ENCODE assay signal across 18 cellular contexts in genomic region chr2:236165491-236166156, GRCh38. TPM values are rescaled to one million over a fixed set of nuclear protein-coding genes. Genes with fewer than 3 reads are reported as not detected.
A peak's percentile ranks its signal among the peaks of the same experiment; 100 is the strongest.
DNase-seq lines count a peak whose midpoint lies in the region; ATAC-seq and TF ChIP-seq lines count a peak whose summit lies in the region.
"Had no signal": no experiment of that assay in that cellular context is flagged by ENCODE, and none has a peak within 500 bp of the region (broad histone marks: within the 10 kb centered on the region; RNA-seq: fewer than 3 reads in every experiment).

No MANE protein-coding gene starts in this region.

- H3K9ac ChIP-seq in mammary epithelial cell (ENCODE audit: insufficient read depth, low read length) (no peak overlapping the region), mesenchymal stem cell (ENCODE audit: low read length) (no peak overlapping the region)

- peak overlapping the region; percentile 11 for H3K4me3 ChIP-seq in right cardiac atrium (ENCODE audit: low read length)
- H3K4me3 ChIP-seq in right atrium auricular region: peak overlapping the region in 1 of 2 donors; percentile 45
- H3K4me3 ChIP-seq in mammary epithelial cell (replicated peaks in 1 of 3; ENCODE audit: insufficient read depth in 1 of 3, low read depth in 2 of 3, low read length in 3 of 3): no peak overlapping the region
- H3K4me3 ChIP-seq in mesenchymal stem cell (ENCODE audit: insufficient read depth in 1 of 2, low read depth in 1 of 2, low read length in 2 of 2): peak overlapping the region in 1 of 2 experiments; percentile 69
- peak overlapping the region; percentile 69 for H3K4me3 ChIP-seq in thoracic aorta

- no peak overlapping the region for H2BK120ac ChIP-seq in mesenchymal stem cell (ENCODE audit: low read depth, low read length)

- 27% methylated on average over 21 of the region's 21 CpGs for WGBS in right cardiac atrium
- WGBS in mammary epithelial cell (ENCODE audit: low coverage, missing lambda C conversion rate): 31% methylated on average over 21 of the region's 21 CpGs
- WGBS in mesenchymal stem cell: 64% methylated on average over 21 of the region's 21 CpGs

- intact Hi-C loops in right cardiac atrium (cut with DNase I) (no loop called here), mammary epithelial cell (cut with micrococcal nuclease) (no loop called here)

- no peaks in the 10 kb centered on the region for H3K36me3 ChIP-seq in right atrium auricular region
- H3K36me3 ChIP-seq in mammary epithelial cell (ENCODE audit: insufficient read depth, low read length): no peaks in the 10 kb centered on the region
- H3K36me3 ChIP-seq in mesenchymal stem cell (ENCODE audit: control insufficient read depth in 1 of 2, insufficient read depth in 2 of 2, low read depth in 1 of 2, low read length in 2 of 2): peaks cover 0 to 9% of the 10 kb centered on the region in 2 experiments
- H3K36me3 ChIP-seq in thoracic aorta: no peaks in the 10 kb centered on the region
- H3K36me3 ChIP-seq: cardiac muscle cell, Peyer's patch, transverse colon had no signal

- H2AFZ ChIP-seq in mammary epithelial cell (ENCODE audit: low read depth, low read length) (peak overlapping the region; percentile 56), mesenchymal stem cell (ENCODE audit: low read depth, low read length) (no peak overlapping the region)

- no peak overlapping the region for H2AK5ac ChIP-seq in mesenchymal stem cell (ENCODE audit: low read length, severe bottlenecking)

- peak overlapping the region in 1 of 2 experiments; percentile 34 for H3K23ac ChIP-seq in mesenchymal stem cell (ENCODE audit: low read length in 2 of 2)

- H3K79me1 ChIP-seq in mesenchymal stem cell (replicated peaks; ENCODE audit: low read length, poor library complexity, severe bottlenecking): peaks cover 12% of the 10 kb centered on the region

- ATAC-seq in right cardiac atrium (no peak), thoracic aorta (ENCODE audit: insufficient number of reproducible peaks, low FRiP score, low read depth) (no peak), GM21526 (IDR thresholded peaks at IDR 0.05; ENCODE audit: low FRiP score, unreplicated experiment) (no peak)

- H3K4me2 ChIP-seq in mammary epithelial cell (ENCODE audit: insufficient read depth, low read depth, low read length): peak overlapping the region; percentile 62
- peak overlapping the region; percentile 98 for H3K4me2 ChIP-seq in mesenchymal stem cell (ENCODE audit: low read length, poor library complexity, severe bottlenecking)

- no peak overlapping the region for H3K14ac ChIP-seq in mesenchymal stem cell (ENCODE audit: low read length in 2 of 2)

- H4K20me1 ChIP-seq in mammary epithelial cell (ENCODE audit: insufficient read depth, low read length): no peaks in the 10 kb centered on the region

- in situ Hi-C loops in mammary epithelial cell (cut with MboI; ENCODE audit: low sequenced_read_pairs in 2 of 2): no loop called here

- H3K27ac ChIP-seq in right cardiac atrium (ENCODE audit: low read length) (no peak overlapping the region), right atrium auricular region (no peak overlapping the region), mammary epithelial cell (ENCODE audit: insufficient read depth, low read depth, low read length) (no peak overlapping the region), mesenchymal stem cell (ENCODE audit: low read length, poor library complexity, severe bottlenecking) (no peak overlapping the region), thoracic aorta (no peak overlapping the region)
- H3K27ac ChIP-seq: cardiac muscle cell, Peyer's patch, transverse colon had no signal

- H3K9me3 ChIP-seq in right cardiac atrium (ENCODE audit: control insufficient read depth, low read length) (no peaks in the 10 kb centered on the region), right atrium auricular region (no peaks in the 10 kb centered on the region), mammary epithelial cell (replicated peaks; ENCODE audit: insufficient read depth, low read length) (no peaks in the 10 kb centered on the region), mesenchymal stem cell (ENCODE audit: control insufficient read depth, low read length) (no peaks in the 10 kb centered on the region), thoracic aorta (no peaks in the 10 kb centered on the region)
- H3K9me3 ChIP-seq: transverse colon had no signal

- H3K79me2 ChIP-seq in mammary epithelial cell (ENCODE audit: insufficient read depth, low read length): no peaks in the 10 kb centered on the region

- CTCF ChIA-PET in mammary epithelial cell (lab: Charles Lee; ENCODE audit: low non-redundant PET): no interaction called here

- dilution Hi-C loops in mammary epithelial cell (cut with HindIII; ENCODE audit: low sequenced_read_pairs): no loop called here

- H2BK5ac ChIP-seq in mesenchymal stem cell (ENCODE audit: low read depth, low read length, poor library complexity, severe bottlenecking): no peak overlapping the region

- no peak overlapping the region for H3K18ac ChIP-seq in mesenchymal stem cell (ENCODE audit: low read depth in 1 of 2, low read length in 2 of 2)

- H3K4me1 ChIP-seq in right cardiac atrium (ENCODE audit: control insufficient read depth, insufficient read depth, low read length) (no peaks in the 10 kb centered on the region), right atrium auricular region (peaks cover 0 to 56% of the 10 kb centered on the region in 2 donors), mammary epithelial cell (ENCODE audit: insufficient read depth, low read length) (peaks cover 26% of the 10 kb centered on the region), mesenchymal stem cell (ENCODE audit: control insufficient read depth, insufficient read depth, low read depth, low read length) (peaks cover 52% of the 10 kb centered on the region), thoracic aorta (ENCODE audit: control insufficient read depth in 1 of 2, low read depth in 2 of 2) (peaks cover 21 to 53% of the 10 kb centered on the region in 2 donors)

- H4K8ac ChIP-seq in mesenchymal stem cell (ENCODE audit: low read length): no peak overlapping the region

- no peaks in the 10 kb centered on the region for H3K27me3 ChIP-seq in right cardiac atrium (ENCODE audit: control insufficient read depth, insufficient read depth)
- peaks cover 54 to 86% of the 10 kb centered on the region in 2 donors for H3K27me3 ChIP-seq in right atrium auricular region
- peaks cover 58% of the 10 kb centered on the region for H3K27me3 ChIP-seq in mammary epithelial cell (ENCODE audit: insufficient read depth, low read length)
- peaks cover 29 to 91% of the 10 kb centered on the region in 2 experiments for H3K27me3 ChIP-seq in mesenchymal stem cell (ENCODE audit: control insufficient read depth in 1 of 2, insufficient read depth in 1 of 2, low read length in 2 of 2)
- H3K27me3 ChIP-seq in thoracic aorta (replicated peaks; ENCODE audit: insufficient read depth): peaks cover 17% of the 10 kb centered on the region

- TF ChIP-seq CTCF in right atrium auricular region (IDR thresholded peaks at IDR 0.05) (no peak), mammary epithelial cell (conservative IDR thresholded peaks at IDR 0.05 in 1 of 2, IDR thresholded peaks at IDR 0.05 in 1 of 2; ENCODE audit: extremely low read depth in 1 of 2, insufficient read depth in 1 of 2, low read depth in 1 of 2, low read length in 2 of 2) (no peak), thoracic aorta (IDR thresholded peaks at IDR 0.05) (no peak)

- no peak overlapping the region for H3K4ac ChIP-seq in mesenchymal stem cell (ENCODE audit: low read depth in 1 of 2, low read length in 2 of 2)

- no peak overlapping the region for H2BK12ac ChIP-seq in mesenchymal stem cell (ENCODE audit: low read length in 2 of 2)

- DNase-seq in right cardiac atrium: no peak
- no peak for DNase-seq in right atrium auricular region (ENCODE audit: low spot score)
- DNase-seq in mammary epithelial cell: no peak
- no peak for DNase-seq in mesenchymal stem cell
- DNase-seq in thoracic aorta (ENCODE audit: low spot score): no peak
- no peak for DNase-seq in NCI-H510A treated with DMSO at 0.1 percent for 48 hours (lab: John Stamatoyannopoulos, UW)
- DNase-seq in glomerular visceral epithelial cell (ENCODE audit: extremely low spot score): no peak
- DNase-seq: activated naive CD4-positive, alpha-beta T cell treated with anti-CD3 and anti-CD28 coated beads, Interleukin-2, amount 10 ng/mL, durations not matched to agents 7 days and 5 days; COR-L47; head of caudate nucleus; kidney glomerular epithelial cell; NCI-H1930; NCI-H526 treated with DMSO at 0.1 percent for 48 hours; Peyer's patch; transverse colon had no signal

- H4K91ac ChIP-seq in mesenchymal stem cell (ENCODE audit: low read length): no peak overlapping the region

- no peak overlapping the region for H2BK15ac ChIP-seq in mesenchymal stem cell (ENCODE audit: low read depth, poor library complexity, severe bottlenecking)

- BruUV-seq in mammary epithelial cell (replicated peaks; lab: Mats Ljungman, UMichigan): no TSS peak

RNA-seq across cellular contexts. Expression of gene GBX2, which starts 2.6 kb away (rescaled TPM):
- total RNA-seq in right cardiac atrium: not detected
- polyA plus RNA-seq in right cardiac atrium: not detected
- total RNA-seq in right atrium auricular region: not detected
- total RNA-seq in mammary epithelial cell: under 1 TPM; 0.17 to 0.38 TPM
- not detected for polyA plus RNA-seq in mammary epithelial cell
- polyA minus RNA-seq in mammary epithelial cell: not detected
- polyA plus RNA-seq in mesenchymal stem cell (2013, experiment 1 of 2): not detected
- polyA plus RNA-seq in mesenchymal stem cell (2013, experiment 2 of 2): not detected
- not detected for total RNA-seq in thoracic aorta
- total RNA-seq: Peyer's patch, transverse colon had no signal
- polyA plus RNA-seq: AG04450 had no signal

Comparison
In these comparisons a context has a peak if more than half of its experiments do, and no peak if none do; other contexts are left out.
1. H3K4me3 ChIP-seq: peak in right cardiac atrium (single experiment) and thoracic aorta (single experiment); none in mammary epithelial cell (0 of 3).